Comparison of ENCODE assay signal across 38 cellular contexts in the genomic region with DNA sequence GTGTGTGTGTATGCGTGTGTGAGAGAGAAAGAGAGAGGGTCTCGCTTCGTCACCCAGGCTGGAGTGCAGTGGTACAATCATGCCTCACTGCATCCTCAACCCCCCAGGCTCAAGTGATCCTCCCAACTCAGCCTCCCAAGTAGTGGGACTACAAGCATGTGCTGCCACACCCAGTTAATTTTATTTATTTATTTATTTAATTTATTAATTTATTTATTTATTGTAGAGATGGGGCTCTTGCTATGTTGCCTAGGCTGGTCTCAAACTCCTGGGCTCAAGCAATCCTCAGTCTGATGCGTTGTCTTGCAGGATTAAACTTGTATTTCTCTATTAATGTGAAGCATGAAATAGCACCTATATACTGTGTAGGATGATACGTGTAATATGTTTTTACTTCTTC. TPM values are rescaled to one million over a fixed set of nuclear protein-coding genes. Genes with fewer than 3 reads are reported as not detected.
"Had no signal": no experiment of that assay in that cellular context is flagged by ENCODE, and none has a peak within 500 bp of the region (broad histone marks: within the 10 kb centered on the region; RNA-seq: fewer than 3 reads in every experiment).

No MANE protein-coding gene starts in this region.

- H3K9me3 ChIP-seq: MG63 had no signal

- H3K27me3 ChIP-seq: MG63 had no signal

- DNase-seq: Karpas-422, Kasumi-1, MG63, MM.1S, MV-4-11, NCI-H1048, NCI-H1092, NCI-H1092 treated with DMSO at 0.1 percent for 48 hours, NCI-H1105, NCI-H1105 treated with DMSO at 0.1 percent for 48 hours, NCI-H1417, NCI-H1417 treated with DMSO at 0.1 percent for 48 hours, NCI-H1436, NCI-H1436 treated with DMSO at 0.1 percent for 48 hours, NCI-H146, NCI-H1694, NCI-H1694 treated with DMSO at 0.1 percent for 48 hours, NCI-H187, NCI-H187 treated with DMSO at 0.1 percent for 48 hours, NCI-H1930, NCI-H2029, NCI-H2029 treated with DMSO at 0.1 percent for 48 hours, NCI-H2081, NCI-H2081 treated with DMSO at 0.1 percent for 48 hours, NCI-H2107, NCI-H2171, NCI-H2171 treated with DMSO at 0.1 percent for 48 hours, NCI-H2227 treated with DMSO at 0.1 percent for 48 hours, NCI-H226, NCI-H345, NCI-H446, NCI-H446 treated with DMSO at 0.1 percent for 48 hours, NCI-H510A, NCI-H510A treated with DMSO at 0.1 percent for 48 hours, NCI-H524 had no signal

- H3K4me3 ChIP-seq: MG63 had no signal

- H3K36me3 ChIP-seq: MG63 had no signal

RNA-seq across cellular contexts. Expression of a gene that starts 21.8 kb away (rescaled TPM):
- total RNA-seq: LHCN-M2, M059J, NCI-H460 had no signal
